In genomic region chr12:754871-755562, GRCh38 we compare ENCODE assay signal across 8 cellular contexts. TPM values are rescaled to one million over a fixed set of nuclear protein-coding genes. Genes with fewer than 3 reads are reported as not detected.
DNase-seq lines count a peak whose midpoint lies in the region; ATAC-seq and TF ChIP-seq lines count a peak whose summit lies in the region.

No MANE protein-coding gene starts in this region.

- H3K9ac ChIP-seq in iPS-18a (ENCODE audit: low read length) = peak overlapping the region; percentile 5

- H3K27me3 ChIP-seq in iPS-18a (ENCODE audit: control insufficient read depth, insufficient read depth, low read length) = no peaks in the 10 kb centered on the region

- ATAC-seq in activated naive CD8-positive, alpha-beta T cell treated with anti-CD3 and anti-CD28 coated beads, Interleukin-2, amount 10 ng/mL, durations not matched to agents 7 days and 5 days (ENCODE audit: low read depth) = no peak
- no peak for ATAC-seq in stimulated activated memory B cell treated with anti-CD40 and anti-IgM and Interleukin-4, amounts not matched to agents 10 μg/mL and 1 μg/mL and 100 μg/mL, for 72 hours
- ATAC-seq in HG02763 (IDR thresholded peaks at IDR 0.05; ENCODE audit: unreplicated experiment) (no peak), GM19035 (IDR thresholded peaks at IDR 0.05; ENCODE audit: unreplicated experiment) (no peak)

- H3K4me1 ChIP-seq in iPS-18a (ENCODE audit: control insufficient read depth, low read depth, low read length) = peaks cover 23% of the 10 kb centered on the region

- TF ChIP-seq CTCF in GM10248 (IDR thresholded peaks at IDR 0.05; ENCODE audit: control extremely low read depth, extremely low read depth, low read depth, missing control alignments) = peak; percentile 18

- H3K9me3 ChIP-seq in iPS-18a (ENCODE audit: control insufficient read depth, low read depth, low read length) = no peaks in the 10 kb centered on the region

- no peaks in the 10 kb centered on the region for H3K27me3 Mint-ChIP-seq in activated naive CD8-positive, alpha-beta T cell treated with anti-CD3 and anti-CD28 coated beads, Interleukin-2, amount 10 ng/mL, durations not matched to agents 7 days and 5 days
- H3K27me3 Mint-ChIP-seq in stimulated activated memory B cell treated with anti-CD40 and anti-IgM and Interleukin-4, amounts not matched to agents 10 μg/mL and 1 μg/mL and 100 μg/mL, for 72 hours = no peaks in the 10 kb centered on the region

- no peaks in the 10 kb centered on the region for H3K36me3 ChIP-seq in iPS-18a (ENCODE audit: control insufficient read depth, low read depth, low read length)

- POLR2A ChIA-PET in GM10248 (lab: Yijun Ruan, JAX) = interaction anchor here (0.6 to 2.1 kb wide), 2 partner anchors 23 to 69 kb away, joined by 3 to 6 read pairs; no protein-coding TSS in a partner anchor
- POLR2A ChIA-PET in activated naive CD8-positive, alpha-beta T cell treated with anti-CD3 and anti-CD28 coated beads, Interleukin-2, amount 10 ng/mL, durations not matched to agents 7 days and 5 days (lab: Charles Lee) = interaction anchor here (0.7 to 6.1 kb wide), 11 partner anchors 21 to 194 kb away, joined by 3 to 81 read pairs (median 6); no protein-coding TSS in a partner anchor

- H3K4me3 ChIP-seq in iPS-18a (ENCODE audit: low read length) = peak overlapping the region; percentile 89

- H3K9me3 Mint-ChIP-seq in activated naive CD8-positive, alpha-beta T cell treated with anti-CD3 and anti-CD28 coated beads, Interleukin-2, amount 10 ng/mL, durations not matched to agents 7 days and 5 days = no peaks in the 10 kb centered on the region
- H3K9me3 Mint-ChIP-seq in stimulated activated memory B cell treated with anti-CD40 and anti-IgM and Interleukin-4, amounts not matched to agents 10 μg/mL and 1 μg/mL and 100 μg/mL, for 72 hours = no peaks in the 10 kb centered on the region

- peak overlapping the region; percentile 80 for H3K27ac Mint-ChIP-seq in activated naive CD8-positive, alpha-beta T cell treated with anti-CD3 and anti-CD28 coated beads, Interleukin-2, amount 10 ng/mL, durations not matched to agents 7 days and 5 days
- H3K27ac Mint-ChIP-seq in stimulated activated memory B cell treated with anti-CD40 and anti-IgM and Interleukin-4, amounts not matched to agents 10 μg/mL and 1 μg/mL and 100 μg/mL, for 72 hours = peak overlapping the region; percentile 25

- CTCF ChIA-PET in GM10248 (lab: Yijun Ruan, JAX) = interaction anchor here (0.8 to 5.8 kb wide), 15 partner anchors 11 to 194 kb away, joined by 3 to 52 read pairs (median 4); partner anchors contain the start of gene RAD52

- no peak overlapping the region for H3K27ac ChIP-seq in iPS-18a (ENCODE audit: low read length)

- H3K4me3 Mint-ChIP-seq in activated naive CD8-positive, alpha-beta T cell treated with anti-CD3 and anti-CD28 coated beads, Interleukin-2, amount 10 ng/mL, durations not matched to agents 7 days and 5 days = peak overlapping the region; percentile 91
- H3K4me3 Mint-ChIP-seq in stimulated activated memory B cell treated with anti-CD40 and anti-IgM and Interleukin-4, amounts not matched to agents 10 μg/mL and 1 μg/mL and 100 μg/mL, for 72 hours = peak overlapping the region; percentile 98

- peak; percentile 63 for DNase-seq in AG08395 (ENCODE audit: low spot score)
- peak; percentile 57 for DNase-seq in GM10248 (ENCODE audit: extremely low spot score)
- peak; percentile 47 for DNase-seq in NCI-H526 treated with DMSO at 0.1 percent for 48 hours (lab: John Stamatoyannopoulos, UW)
- DNase-seq in activated naive CD8-positive, alpha-beta T cell treated with anti-CD3 and anti-CD28 coated beads, Interleukin-2, amount 10 ng/mL, durations not matched to agents 7 days and 5 days = no peak

- H3K4me1 Mint-ChIP-seq in activated naive CD8-positive, alpha-beta T cell treated with anti-CD3 and anti-CD28 coated beads, Interleukin-2, amount 10 ng/mL, durations not matched to agents 7 days and 5 days = peaks cover 31% of the 10 kb centered on the region
- H3K4me1 Mint-ChIP-seq in stimulated activated memory B cell treated with anti-CD40 and anti-IgM and Interleukin-4, amounts not matched to agents 10 μg/mL and 1 μg/mL and 100 μg/mL, for 72 hours = peaks cover 40% of the 10 kb centered on the region

- peaks cover 40% of the 10 kb centered on the region for H3K36me3 Mint-ChIP-seq in activated naive CD8-positive, alpha-beta T cell treated with anti-CD3 and anti-CD28 coated beads, Interleukin-2, amount 10 ng/mL, durations not matched to agents 7 days and 5 days
- peaks cover 8% of the 10 kb centered on the region for H3K36me3 Mint-ChIP-seq in stimulated activated memory B cell treated with anti-CD40 and anti-IgM and Interleukin-4, amounts not matched to agents 10 μg/mL and 1 μg/mL and 100 μg/mL, for 72 hours

RNA-seq across cellular contexts. Expression of gene WNK1, which starts 2.6 kb away (rescaled TPM):
- 100 to 1,000 TPM; 201 to 204 TPM for total RNA-seq in activated naive CD8-positive, alpha-beta T cell treated with anti-CD3 and anti-CD28 coated beads, Interleukin-2, amount 10 ng/mL, durations not matched to agents 7 days and 5 days
